ENCODE assay signal across 1 cellular context in the genomic region with DNA sequence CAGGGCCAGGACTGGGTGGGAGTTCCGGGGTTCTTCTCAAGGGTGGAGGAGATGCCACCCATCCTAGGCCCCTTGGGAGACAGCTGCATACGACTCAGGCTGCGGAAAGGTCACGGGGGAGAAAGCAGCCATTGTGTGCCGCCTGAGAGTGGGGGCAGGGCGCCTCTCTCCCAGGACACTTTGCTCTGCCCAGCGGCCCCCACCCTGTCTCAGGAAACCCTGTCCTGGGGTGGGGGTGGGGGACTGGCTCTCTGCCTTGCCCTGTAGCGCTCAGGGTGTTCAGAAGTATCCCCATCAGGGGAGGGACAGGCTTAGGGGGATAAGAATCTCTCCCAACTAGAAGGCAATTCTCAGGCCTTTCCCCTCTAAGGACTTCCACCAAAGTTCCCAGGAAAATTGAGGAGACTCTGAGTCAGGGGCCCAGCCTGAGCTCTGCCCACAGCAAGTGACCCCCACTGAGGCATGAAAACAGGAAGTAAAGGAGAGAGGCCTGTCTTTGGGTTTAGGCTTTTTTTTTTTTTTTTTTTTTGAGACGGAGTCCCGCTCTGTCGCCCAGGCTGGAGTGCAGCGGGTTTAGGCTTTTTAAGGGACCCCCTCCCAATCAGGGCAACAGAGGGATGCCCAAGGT.
TF ChIP-seq lines count a peak whose summit lies in the region.

No MANE protein-coding gene starts in this region.

TF ChIP-seq in H1, 55 proteins besides CTCF, POLR2A, EP300 and RAD21:
- TF ChIP-seq, protein P1, sequence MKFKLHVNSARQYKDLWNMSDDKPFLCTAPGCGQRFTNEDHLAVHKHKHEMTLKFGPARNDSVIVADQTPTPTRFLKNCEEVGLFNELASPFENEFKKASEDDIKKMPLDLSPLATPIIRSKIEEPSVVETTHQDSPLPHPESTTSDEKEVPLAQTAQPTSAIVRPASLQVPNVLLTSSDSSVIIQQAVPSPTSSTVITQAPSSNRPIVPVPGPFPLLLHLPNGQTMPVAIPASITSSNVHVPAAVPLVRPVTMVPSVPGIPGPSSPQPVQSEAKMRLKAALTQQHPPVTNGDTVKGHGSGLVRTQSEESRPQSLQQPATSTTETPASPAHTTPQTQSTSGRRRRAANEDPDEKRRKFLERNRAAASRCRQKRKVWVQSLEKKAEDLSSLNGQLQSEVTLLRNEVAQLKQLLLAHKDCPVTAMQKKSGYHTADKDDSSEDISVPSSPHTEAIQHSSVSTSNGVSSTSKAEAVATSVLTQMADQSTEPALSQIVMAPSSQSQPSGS (IDR thresholded peaks at IDR 0.05; ENCODE audit: low read length): no peak
- TF ChIP-seq RBBP5 (IDR thresholded peaks at IDR 0.05; ENCODE audit: borderline replicate concordance, low read depth, low read length): 0 out of 2 replicates have a peak, but pooled peaks have one; percentile 32
